13 cellular contexts compared by ENCODE assay signal in the genomic region with DNA sequence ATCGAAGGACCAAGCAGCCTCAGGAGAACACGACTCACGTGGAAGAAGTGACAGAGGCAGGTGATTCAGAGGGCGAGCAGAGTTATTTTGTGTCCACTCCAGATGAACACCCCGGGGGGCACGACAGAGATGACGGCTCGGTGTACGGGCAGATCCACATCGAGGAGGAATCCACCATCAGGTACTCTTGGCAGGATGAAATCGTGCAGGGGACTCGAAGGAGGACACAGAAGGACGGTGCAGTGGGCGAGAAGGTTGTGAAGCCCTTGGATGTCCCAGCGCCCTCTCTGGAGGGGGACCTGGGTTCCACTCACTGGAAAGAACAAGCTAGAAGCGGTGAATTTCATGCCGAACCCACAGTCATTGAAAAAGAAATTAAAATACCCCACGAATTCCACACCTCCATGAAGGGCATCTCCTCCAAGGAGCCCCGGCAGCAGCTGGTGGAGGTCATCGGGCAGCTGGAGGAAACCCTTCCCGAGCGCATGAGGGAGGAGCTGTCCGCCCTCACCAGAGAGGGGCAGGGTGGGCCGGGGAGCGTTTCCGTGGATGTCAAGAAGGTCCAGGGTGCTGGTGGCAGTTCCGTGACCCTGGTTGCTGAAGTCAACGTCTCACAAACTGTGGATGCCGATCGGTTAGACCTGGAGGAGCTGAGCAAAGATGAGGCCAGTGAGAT.
"Had no signal": no experiment of that assay in that cellular context is flagged by ENCODE, and none has a peak within 500 bp of the region (broad histone marks: within the 10 kb centered on the region; RNA-seq: fewer than 3 reads in every experiment).

No MANE protein-coding gene starts in this region.

- DNase-seq: activated CD8-positive, alpha-beta memory T cell treated with anti-CD3 and anti-CD28 coated beads, Interleukin-2, amount 50 U/mL, for 4 hours; activated CD8-positive, alpha-beta T cell treated with anti-CD3 and anti-CD28 coated beads for 36 hours; activated T-cell treated with anti-CD3 and anti-CD28 coated beads, Interleukin-2, amount 50 U/mL, for 72 hours; cortex of kidney; effector CD8-positive, alpha-beta T cell; immature natural killer cell; left colon; mucosa of descending colon; stimulated activated CD4-positive, alpha-beta T cell treated with anti-CD3 and anti-CD28 coated beads, Interleukin-15, amount 100 ng/mL, for 24 hours; stimulated activated CD4-positive, alpha-beta T cell treated with anti-CD3 and anti-CD28 coated beads, Interleukin-4, amount 100 ng/mL, for 24 hours; upper lobe of right lung had no signal

- H3K4me3 ChIP-seq: mucosa of descending colon, upper lobe of right lung had no signal

- H3K36me3 ChIP-seq: upper lobe of right lung had no signal

- H3K9me3 ChIP-seq: mucosa of descending colon, upper lobe of right lung had no signal

- H3K27me3 ChIP-seq: upper lobe of right lung had no signal

- ATAC-seq: activated CD8-positive, alpha-beta T cell treated with anti-CD3 and anti-CD28 coated beads for 36 hours; activated T-cell treated with anti-CD3 and anti-CD28 coated beads, Interleukin-2, amount 50 U/mL, for 72 hours; upper lobe of right lung had no signal

- H3K4me3 Mint-ChIP-seq: activated CD8-positive, alpha-beta T cell treated with anti-CD3 and anti-CD28 coated beads for 36 hours; activated T-cell treated with anti-CD3 and anti-CD28 coated beads, Interleukin-2, amount 50 U/mL, for 72 hours; immature natural killer cell; natural killer cell treated with Interleukin-12 subunit alpha and Interleukin-12 subunit beta and Interleukin-15 and Interleukin-18, amount 100 ng/mL, for 72 hours had no signal

- H3K9me3 Mint-ChIP-seq: activated CD8-positive, alpha-beta T cell treated with anti-CD3 and anti-CD28 coated beads for 36 hours; activated T-cell treated with anti-CD3 and anti-CD28 coated beads, Interleukin-2, amount 50 U/mL, for 72 hours; immature natural killer cell; natural killer cell treated with Interleukin-12 subunit alpha and Interleukin-12 subunit beta and Interleukin-15 and Interleukin-18, amount 100 ng/mL, for 72 hours had no signal

- H3K4me1 Mint-ChIP-seq: immature natural killer cell had no signal

- H3K36me3 Mint-ChIP-seq: immature natural killer cell; natural killer cell treated with Interleukin-12 subunit alpha and Interleukin-12 subunit beta and Interleukin-15 and Interleukin-18, amount 100 ng/mL, for 72 hours had no signal

- H3K4me1 ChIP-seq: upper lobe of right lung had no signal

- H3K27ac ChIP-seq: upper lobe of right lung, VCaP had no signal

- H3K27ac Mint-ChIP-seq: activated CD8-positive, alpha-beta T cell treated with anti-CD3 and anti-CD28 coated beads for 36 hours; activated T-cell treated with anti-CD3 and anti-CD28 coated beads, Interleukin-2, amount 50 U/mL, for 72 hours; immature natural killer cell; natural killer cell treated with Interleukin-12 subunit alpha and Interleukin-12 subunit beta and Interleukin-15 and Interleukin-18, amount 100 ng/mL, for 72 hours had no signal

- H3K27me3 Mint-ChIP-seq: activated CD8-positive, alpha-beta T cell treated with anti-CD3 and anti-CD28 coated beads for 36 hours had no signal
